Comparison of ENCODE assay signal across 8 cellular contexts in genomic region chr15:40103124-40103858, GRCh38. TPM values are rescaled to one million over a fixed set of nuclear protein-coding genes. Genes with fewer than 3 reads are reported as not detected.
DNase-seq lines count a peak whose midpoint lies in the region; ATAC-seq, FAIRE-seq and TF ChIP-seq lines count a peak whose summit lies in the region.

No MANE protein-coding gene starts in this region.

- no peak for ATAC-seq in HG02623 (IDR thresholded peaks at IDR 0.05; ENCODE audit: unreplicated experiment)

- peak overlapping the region; percentile 84 for H3K27ac ChIP-seq in smooth muscle cell (ENCODE audit: low read depth)

- peak overlapping the region; percentile 79 for H3K4me2 ChIP-seq in smooth muscle cell

- POLR2A ChIA-PET in HEK293T (lab: Yijun Ruan, JAX) = interaction anchor here (1.2 to 4.8 kb wide), 3 partner anchors 11 to 58 kb away, joined by 3 to 32 read pairs (median 4); partner anchors contain the start of gene BUB1B

- peaks cover 3% of the 10 kb centered on the region for H4K20me1 ChIP-seq in smooth muscle cell (ENCODE audit: low read depth)

- H2AFZ ChIP-seq in smooth muscle cell (ENCODE audit: low read depth) = no peak overlapping the region

- no peak overlapping the region for H3K4me3 ChIP-seq in bronchial epithelial cell (ENCODE audit: low read depth, low read length)
- no peak overlapping the region for H3K4me3 ChIP-seq in smooth muscle cell

- WGBS in smooth muscle cell (ENCODE audit: low lambda C conversion rate) = 8% methylated on average over 28 of the region's 28 CpGs

- peaks cover 2% of the 10 kb centered on the region for H3K79me2 ChIP-seq in smooth muscle cell (ENCODE audit: low read depth)

- no peaks in the 10 kb centered on the region for H3K36me3 ChIP-seq in bronchial epithelial cell (ENCODE audit: control insufficient read depth, insufficient read depth, low read length)
- H3K36me3 ChIP-seq in smooth muscle cell (ENCODE audit: low read depth) = no peaks in the 10 kb centered on the region

- DNase-seq in DMS79 treated with DMSO at 0.1 percent for 48 hours (lab: John Stamatoyannopoulos, UW) (peak; percentile 89), NCI-H2171 (lab: John Stamatoyannopoulos, UW) (peak; percentile 86), bronchial epithelial cell (ENCODE audit: low read depth) (peak; percentile 76), iPS-NIHi7 (ENCODE audit: extremely low spot score) (peak; percentile 86), smooth muscle cell (lab: John Stamatoyannopoulos, UW; ENCODE audit: unreplicated experiment) (peak; percentile 28), HEK293T (ENCODE audit: extremely low spot score) (no peak), NK-92 (lab: John Stamatoyannopoulos, UW; ENCODE audit: unreplicated experiment) (no peak)

- FAIRE-seq in bronchial epithelial cell (lab: Jason Lieb, UNC) = no peak

- peaks cover 62% of the 10 kb centered on the region for H3K4me1 ChIP-seq in smooth muscle cell (ENCODE audit: low read depth)

- H3K9me3 ChIP-seq in smooth muscle cell (replicated peaks; ENCODE audit: low read depth) = no peaks in the 10 kb centered on the region

- TF ChIP-seq CTCF in bronchial epithelial cell (IDR thresholded peaks at IDR 0.05; ENCODE audit: insufficient read depth, low read length, severe bottlenecking) = no peak
- no peak for TF ChIP-seq CTCF in smooth muscle cell (IDR thresholded peaks at IDR 0.05; ENCODE audit: borderline replicate concordance, insufficient read depth, poor library complexity, severe bottlenecking)

- peak overlapping the region; percentile 46 for H3K9ac ChIP-seq in smooth muscle cell (ENCODE audit: low read depth)

- H3K27me3 ChIP-seq in bronchial epithelial cell (ENCODE audit: control insufficient read depth, insufficient read depth, low read length) (no peaks in the 10 kb centered on the region), smooth muscle cell (ENCODE audit: low read depth) (no peaks in the 10 kb centered on the region)

- CTCF ChIA-PET in HEK293T (lab: Yijun Ruan, JAX) = interaction anchor here (0.5 to 5.3 kb wide), 6 partner anchors 10 to 176 kb away, joined by 3 to 34 read pairs (median 6); no protein-coding TSS in a partner anchor

- peaks cover 26% of the 10 kb centered on the region for H3F3A ChIP-seq in smooth muscle cell (ENCODE audit: low read depth)

TF ChIP-seq in HEK293T, 16 proteins besides CTCF, POLR2A, EP300 and RAD21:
- no peak for TF ChIP-seq L3MBTL2 (conservative IDR thresholded peaks at IDR 0.05)
- no peak for TF ChIP-seq ELF4 (IDR thresholded peaks at IDR 0.05)
- TF ChIP-seq NFRKB (IDR thresholded peaks at IDR 0.05) = no peak
- no peak for TF ChIP-seq PKNOX1 (IDR thresholded peaks at IDR 0.05)
- TF ChIP-seq ARNT (IDR thresholded peaks at IDR 0.05) = no peak
- TF ChIP-seq LEF1 (IDR thresholded peaks at IDR 0.05; ENCODE audit: borderline replicate concordance) = no peak
- TF ChIP-seq SP1 (IDR thresholded peaks at IDR 0.05) = no peak
- no peak for TF ChIP-seq ZNF384 (IDR thresholded peaks at IDR 0.05)
- no peak for TF ChIP-seq HDGF (IDR thresholded peaks at IDR 0.05; ENCODE audit: borderline replicate concordance)
- no peak for TF ChIP-seq FOXA1 (IDR thresholded peaks at IDR 0.05)
- TF ChIP-seq FOXK2 (IDR thresholded peaks at IDR 0.05) = no peak
- no peak for TF ChIP-seq FOXM1 (IDR thresholded peaks at IDR 0.05; ENCODE audit: borderline replicate concordance)
- no peak for TF ChIP-seq BHLHE40 (IDR thresholded peaks at IDR 0.05; ENCODE audit: borderline replicate concordance)
- no peak for TF ChIP-seq TARDBP (IDR thresholded peaks at IDR 0.05)
- TF ChIP-seq CTBP1 (IDR thresholded peaks at IDR 0.05; ENCODE audit: borderline replicate concordance) = no peak
- TF ChIP-seq SUZ12 (IDR thresholded peaks at IDR 0.05) = no peak

RNA-seq across cellular contexts. Expression of gene BMF, which starts 5.4 kb away (rescaled TPM):
- 1.4 and 1.6 TPM in 2 replicates for total RNA-seq in bronchial epithelial cell
- 9.1 and 11.2 TPM in 2 replicates for total RNA-seq in smooth muscle cell
- polyA plus RNA-seq in smooth muscle cell = 3.6 and 7.5 TPM in 2 replicates

RNA-seq across cellular contexts. Expression of gene BUB1B, which starts 57.6 kb away (rescaled TPM):
- total RNA-seq in bronchial epithelial cell (0.79 and 0.90 TPM in 2 replicates), smooth muscle cell (11.3 and 15.0 TPM in 2 replicates)
- polyA plus RNA-seq in smooth muscle cell = 5.8 and 6.1 TPM in 2 replicates

Comparison
In these comparisons a context has a peak if more than half of its experiments do, and no peak if none do; other contexts are left out.
1. DNase-seq: peak in DMS79 treated with DMSO at 0.1 percent for 48 hours (single experiment), NCI-H2171 (single experiment), bronchial epithelial cell (single experiment), iPS-NIHi7 (single experiment) and smooth muscle cell (single experiment); none in HEK293T (single experiment) and NK-92 (single experiment).